Comparison of ENCODE assay signal across 1 cellular context in the genomic region with DNA sequence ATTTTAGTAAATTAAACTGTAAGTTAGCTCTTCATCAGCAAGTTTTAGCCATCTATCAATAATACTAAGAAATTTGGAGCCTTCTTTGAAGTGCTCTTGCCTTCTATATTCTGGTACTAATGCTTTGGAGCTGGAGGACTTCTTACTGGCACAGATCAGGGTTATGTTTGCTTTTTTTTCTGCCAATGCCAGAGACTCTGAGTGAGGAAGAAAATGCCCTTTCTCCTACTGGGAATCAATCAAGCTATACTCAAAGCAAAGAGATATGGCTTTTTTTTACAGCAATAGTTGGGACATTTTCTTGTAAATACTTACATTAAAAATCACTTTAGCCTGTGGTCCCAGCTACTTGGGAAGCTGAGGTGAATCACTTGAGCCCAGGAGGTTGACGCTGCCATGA.
TF ChIP-seq lines count a peak whose summit lies in the region.

No MANE protein-coding gene starts in this region.

TF ChIP-seq in HepG2, 621 proteins besides CTCF, POLR2A, EP300 and RAD21:
- TF ChIP-seq HDAC1 (CRISPR knock-in tag; IDR thresholded peaks at IDR 0.05) (0 out of 2 replicates have a peak, but pooled peaks have one; percentile 33), NFKB2 (CRISPR knock-in tag; IDR thresholded peaks at IDR 0.05; ENCODE audit: borderline replicate concordance) (no peak), MIXL1 (CRISPR knock-in tag; IDR thresholded peaks at IDR 0.05) (0 out of 2 replicates have a peak, but pooled peaks have one; percentile 7)
